In genomic region chr16:4597174-4597573, GRCh38 we compare ENCODE assay signal across 28 cellular contexts. TPM values are rescaled to one million over a fixed set of nuclear protein-coding genes. Genes with fewer than 3 reads are reported as not detected.
DNase-seq lines count a peak whose midpoint lies in the region; ATAC-seq, FAIRE-seq and TF ChIP-seq lines count a peak whose summit lies in the region.
"Had no signal": no experiment of that assay in that cellular context is flagged by ENCODE, and none has a peak within 500 bp of the region (broad histone marks: within the 10 kb centered on the region; RNA-seq: fewer than 3 reads in every experiment).

No MANE protein-coding gene starts in this region.

- H3F3A ChIP-seq in smooth muscle cell (ENCODE audit: low read depth) = no peaks in the 10 kb centered on the region

- H3K9me3 ChIP-seq in body of pancreas (no peaks in the 10 kb centered on the region), kidney (ENCODE audit: control insufficient read depth in 1 of 2, low read length in 2 of 2) (no peaks in the 10 kb centered on the region), smooth muscle cell (replicated peaks; ENCODE audit: low read depth) (no peaks in the 10 kb centered on the region)
- H3K9me3 ChIP-seq: esophagus muscularis mucosa, gastroesophageal sphincter, Peyer's patch, vagina had no signal

- no peak overlapping the region for H3K4me2 ChIP-seq in smooth muscle cell

- H3K27ac ChIP-seq in body of pancreas = peak overlapping the region in 2 of 4 donors; percentile 48 to 67
- peak overlapping the region; percentile 82 to 86 for H3K27ac ChIP-seq in kidney (ENCODE audit: low read depth in 2 of 2, low read length in 2 of 2)
- H3K27ac ChIP-seq in smooth muscle cell (ENCODE audit: low read depth) = no peak overlapping the region
- H3K27ac ChIP-seq: esophagus muscularis mucosa, gastroesophageal sphincter, Peyer's patch, vagina had no signal

- H3K4me1 ChIP-seq in body of pancreas (peaks cover 15% of the 10 kb centered on the region), kidney (ENCODE audit: control insufficient read depth in 1 of 2, insufficient read depth in 1 of 2, low read depth in 1 of 2, low read length in 2 of 2) (peaks cover 6 to 9% of the 10 kb centered on the region in 2 donors), smooth muscle cell (ENCODE audit: low read depth) (no peaks in the 10 kb centered on the region)
- H3K4me1 ChIP-seq: Peyer's patch had no signal

- intact Hi-C loops in body of pancreas (cut with DNase I) = no loop called here
- intact Hi-C loops in kidney (cut with DNase I) = no loop called here

- no peaks in the 10 kb centered on the region for H3K36me3 ChIP-seq in body of pancreas (replicated peaks in 1 of 2; ENCODE audit: insufficient read depth in 1 of 2, low read depth in 2 of 2)
- H3K36me3 ChIP-seq in kidney (ENCODE audit: control insufficient read depth in 1 of 2, insufficient read depth in 2 of 2, low read length in 2 of 2) = no peaks in the 10 kb centered on the region
- no peaks in the 10 kb centered on the region for H3K36me3 ChIP-seq in smooth muscle cell (ENCODE audit: low read depth)
- H3K36me3 ChIP-seq: esophagus muscularis mucosa, gastroesophageal sphincter, Peyer's patch, vagina had no signal

- H3K9ac ChIP-seq in kidney (ENCODE audit: low read length in 2 of 2) = peak overlapping the region in 1 of 2 donors; percentile 21
- no peak overlapping the region for H3K9ac ChIP-seq in smooth muscle cell (ENCODE audit: low read depth)

- FAIRE-seq in kidney (lab: Jason Lieb, UNC) = no peak
- FAIRE-seq: HTR-8/SVneo had no signal

- 33 to 38% methylated on average over 3 to 9 of the region's 9 CpGs for WGBS in body of pancreas, 2 donors
- 83% methylated on average over 9 of the region's 9 CpGs for WGBS in smooth muscle cell (ENCODE audit: low lambda C conversion rate)

- H3K4me3 ChIP-seq in body of pancreas (no peak overlapping the region), kidney (ENCODE audit: low read length in 2 of 2) (no peak overlapping the region), smooth muscle cell (no peak overlapping the region)
- H3K4me3 ChIP-seq: esophagus muscularis mucosa, gastroesophageal sphincter, Peyer's patch, vagina had no signal

- peak; percentile 62 for ATAC-seq in body of pancreas
- ATAC-seq: activated naive CD4-positive, alpha-beta T cell treated with anti-CD3 and anti-CD28 coated beads, Interleukin-2, amount 50 U/mL, for 72 hours; activated T-helper 17 cell treated with anti-CD3 and anti-CD28 coated beads, Interleukin-2, amount 50 U/mL, for 72 hours; gastroesophageal sphincter; HCT116; left colon had no signal

- no peaks in the 10 kb centered on the region for H4K20me1 ChIP-seq in smooth muscle cell (ENCODE audit: low read depth)

- H3K27me3 ChIP-seq in body of pancreas = no peaks in the 10 kb centered on the region
- H3K27me3 ChIP-seq in smooth muscle cell (ENCODE audit: low read depth) = no peaks in the 10 kb centered on the region
- H3K27me3 ChIP-seq: Peyer's patch, vagina had no signal

- no peak for TF ChIP-seq CTCF in body of pancreas (IDR thresholded peaks at IDR 0.05)
- no peak for TF ChIP-seq CTCF in kidney (IDR thresholded peaks at IDR 0.05; ENCODE audit: borderline replicate concordance, extremely low read depth, insufficient read depth)
- no peak for TF ChIP-seq CTCF in smooth muscle cell (IDR thresholded peaks at IDR 0.05; ENCODE audit: borderline replicate concordance, insufficient read depth, poor library complexity, severe bottlenecking)

- H2AFZ ChIP-seq in smooth muscle cell (ENCODE audit: low read depth) = no peak overlapping the region

- H3K79me2 ChIP-seq in smooth muscle cell (ENCODE audit: low read depth) = no peaks in the 10 kb centered on the region

- DNase-seq in HPDE6-E6E7 (ENCODE audit: extremely low spot score) (peak; percentile 57), body of pancreas (peak in 3 of 4 donors; percentile 48 to 71 (median 64)), kidney (peak; percentile 86), renal cortical epithelial cell (ENCODE audit: low read depth) (peak; percentile 91), NCI-H69 (lab: John Stamatoyannopoulos, UW) (no peak), smooth muscle cell (lab: John Stamatoyannopoulos, UW; ENCODE audit: unreplicated experiment) (no peak), Ammon's horn (ENCODE audit: low spot score) (no peak)
- DNase-seq: activated B cell treated with CpG ODN at 0.5 μM for 24 hours; activated CD4-positive, alpha-beta T cell treated with anti-CD3 and anti-CD28 coated beads, Interleukin-2, amount 50 U/mL, for 4 hours; activated CD8-positive, alpha-beta memory T cell treated with anti-CD3 and anti-CD28 coated beads, Interleukin-2, amount 50 U/mL, for 4 hours; aorta; CD4-positive, alpha-beta T cell; DMS153; GDM1; left colon; NCI-H1092; NCI-H2029; NCI-H446 treated with DMSO at 0.1 percent for 48 hours; nephron progenitor cell; Peyer's patch; posterior cingulate gyrus had no signal

- no peak for TF ChIP-seq POLR2A in body of pancreas (IDR thresholded peaks at IDR 0.05)

RNA-seq across cellular contexts. Expression of gene UBALD1, which starts 17.5 kb away (rescaled TPM):
- total RNA-seq in body of pancreas (10 to 100 TPM; 11.9 to 19.4 TPM), kidney (38.3 TPM), renal cortical epithelial cell (1.2 and 7.4 TPM in 2 replicates), smooth muscle cell (3.6 and 6.4 TPM in 2 replicates)
- polyA plus RNA-seq in kidney (ENCODE audit: insufficient read depth, low read depth, low replicate concordance) (31.8 TPM), smooth muscle cell (13.6 and 16.2 TPM in 2 replicates)

RNA-seq across cellular contexts. Expression of gene MGRN1, which starts 27.5 kb away (rescaled TPM):
- total RNA-seq in body of pancreas (10 to 100 TPM; 23.3 to 44.8 TPM), kidney (90.8 TPM), renal cortical epithelial cell (17.9 and 77.4 TPM in 2 replicates), smooth muscle cell (16.4 and 22.0 TPM in 2 replicates)
- polyA plus RNA-seq in kidney (ENCODE audit: insufficient read depth, low read depth, low replicate concordance) (19.7 TPM), smooth muscle cell (23.2 and 25.4 TPM in 2 replicates)

RNA-seq across cellular contexts. Expression of gene C16orf96, which starts 41.0 kb away (rescaled TPM):
- total RNA-seq in body of pancreas = under 1 TPM in 1 of 2 donors, not detected in 1; 0.52 TPM
- total RNA-seq in kidney = 0.16 TPM
- 0.13 TPM for polyA plus RNA-seq in kidney (ENCODE audit: insufficient read depth, low read depth, low replicate concordance)
- total RNA-seq in renal cortical epithelial cell = 0.10 TPM in 1 of 2 replicates, not detected in the other
- total RNA-seq in smooth muscle cell = 0.09 TPM in 1 of 2 replicates, not detected in the other
- 0.32 TPM in 1 of 2 replicates, not detected in the other for polyA plus RNA-seq in smooth muscle cell
- total RNA-seq: activated T-helper 17 cell treated with anti-CD3 and anti-CD28 coated beads, Interleukin-2, amount 50 U/mL, for 72 hours; esophagus muscularis mucosa; Peyer's patch; vagina had no signal
- polyA plus RNA-seq: aorta had no signal

RNA-seq across cellular contexts. Expression of gene CDIP1, which starts 58.6 kb away (rescaled TPM):
- 10 to 100 TPM; 12.9 to 23.3 TPM for total RNA-seq in body of pancreas
- 40.8 TPM for total RNA-seq in kidney
- 80.4 TPM for polyA plus RNA-seq in kidney (ENCODE audit: insufficient read depth, low read depth, low replicate concordance)
- 9.6 and 27.4 TPM in 2 replicates for total RNA-seq in renal cortical epithelial cell
- total RNA-seq in smooth muscle cell = 17.7 and 19.7 TPM in 2 replicates
- 36.9 and 40.9 TPM in 2 replicates for polyA plus RNA-seq in smooth muscle cell

Comparison
In these comparisons a context has a peak if more than half of its experiments do, and no peak if none do; other contexts are left out.
1. DNase-seq: peak in HPDE6-E6E7 (single experiment), body of pancreas (3 of 4), kidney (single experiment) and renal cortical epithelial cell (single experiment); none in NCI-H69 (single experiment), smooth muscle cell (single experiment) and Ammon's horn (single experiment).